In the genomic region with DNA sequence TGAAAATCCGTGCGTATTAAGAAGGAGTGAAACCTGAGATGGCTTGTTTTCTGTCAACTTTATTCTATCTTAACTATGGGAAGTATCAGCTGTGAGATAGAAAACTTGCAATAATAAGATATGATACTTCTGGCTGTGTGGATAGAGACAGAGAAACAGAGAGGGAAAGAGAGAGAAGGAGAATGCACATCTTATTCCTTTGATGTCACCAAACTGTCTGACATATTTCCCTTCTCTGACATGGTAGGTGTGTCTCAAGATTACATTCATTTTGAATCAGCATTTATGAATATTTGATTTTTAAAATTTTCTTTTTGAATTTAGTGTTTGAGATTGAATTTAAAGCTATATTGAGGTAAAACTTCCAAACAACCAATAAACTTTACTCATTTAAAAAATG, we compare ENCODE assay signal across 21 cellular contexts.
A peak's percentile ranks its signal among the peaks of the same experiment; 100 is the strongest.
DNase-seq lines count a peak whose midpoint lies in the region; ATAC-seq, FAIRE-seq and TF ChIP-seq lines count a peak whose summit lies in the region.
"Had no signal": no experiment of that assay in that cellular context is flagged by ENCODE, and none has a peak within 500 bp of the region (broad histone marks: within the 10 kb centered on the region; RNA-seq: fewer than 3 reads in every experiment).

No MANE protein-coding gene starts in this region.

- no peak for TF ChIP-seq POLR2A in IMR-90 (IDR thresholded peaks at IDR 0.05; ENCODE audit: low read depth, low read length)

- DNase-seq in CD8-positive, alpha-beta T cell = no peak
- DNase-seq in IMR-90 = no peak
- no peak for DNase-seq in osteoblast (ENCODE audit: insufficient read length, low spot score, missing footprints)
- DNase-seq in frontal cortex (ENCODE audit: low spot score in 2 of 2) = no peak
- no peak for DNase-seq in hypothalamus (lab: John Stamatoyannopoulos, UW)
- no peak for DNase-seq in OCI-M1 (lab: John Stamatoyannopoulos, UW)
- DNase-seq in GM13976 (ENCODE audit: low spot score) = no peak
- DNase-seq: amygdala, dorsolateral prefrontal cortex, gastrocnemius medialis, HFFc6, mesenchymal stem cell, naive B cell, NCI-H524, posterior cingulate gyrus, sigmoid colon had no signal

- H3K4me2 ChIP-seq in IMR-90 (ENCODE audit: low read depth, low read length) = peak overlapping the region; percentile 6; the same call in 1 of the 2 replicates
- no peak overlapping the region for H3K4me2 ChIP-seq in osteoblast (ENCODE audit: insufficient read depth, low read length)

- no peak overlapping the region for H3K56ac ChIP-seq in IMR-90 (ENCODE audit: extremely low read depth, insufficient read depth, low read length)

- H3K36me3 ChIP-seq in CD8-positive, alpha-beta T cell (ENCODE audit: insufficient read depth, low read length) = no peaks in the 10 kb centered on the region
- H3K36me3 ChIP-seq in IMR-90 (ENCODE audit: control insufficient read depth, insufficient read depth, low read length) (no peaks in the 10 kb centered on the region), osteoblast (ENCODE audit: insufficient read depth, low read length) (no peaks in the 10 kb centered on the region)
- H3K36me3 ChIP-seq: gastrocnemius medialis, sigmoid colon had no signal

- peak overlapping the region; percentile 24 for H3K18ac ChIP-seq in IMR-90 (ENCODE audit: low read depth, low read length)

- no peaks in the 10 kb centered on the region for H3K9me3 ChIP-seq in CD8-positive, alpha-beta T cell (ENCODE audit: low read length)
- H3K9me3 ChIP-seq in IMR-90 (ENCODE audit: control insufficient read depth, insufficient read depth, low read length) = no peaks in the 10 kb centered on the region
- no peaks in the 10 kb centered on the region for H3K9me3 ChIP-seq in osteoblast (ENCODE audit: low read depth, low read length)
- H3K9me3 ChIP-seq: gastrocnemius medialis, sigmoid colon had no signal

- H4K8ac ChIP-seq in IMR-90 (ENCODE audit: low read depth in 2 of 2, low read length in 2 of 2) = no peak overlapping the region

- H3K4me1 Mint-ChIP-seq in CD8-positive, alpha-beta T cell (ENCODE audit: low read depth) = peaks cover 54% of the 10 kb centered on the region
- peaks cover 62% of the 10 kb centered on the region for H3K4me1 Mint-ChIP-seq in dendritic cell treated with granulocyte-macrophage colony-stimulating factor and Interleukin-4, amounts not matched to agents 40 ng/mL and 50 ng/mL, for 4 days (ENCODE audit: low read depth)

- no peak overlapping the region for H3K4ac ChIP-seq in IMR-90 (ENCODE audit: low read depth, low read length)

- no peak overlapping the region for H2BK15ac ChIP-seq in IMR-90 (ENCODE audit: low read depth, low read length)

- dilution Hi-C loops in IMR-90 (cut with HindIII; ENCODE audit: low sequenced_read_pairs, unreplicated experiment) = no loop called here

- no peak overlapping the region for H3K4me3 ChIP-seq in CD8-positive, alpha-beta T cell (ENCODE audit: low read depth, low read length)
- no peak overlapping the region for H3K4me3 ChIP-seq in IMR-90 (ENCODE audit: insufficient read depth, low read depth, low read length)
- H3K4me3 ChIP-seq in osteoblast (ENCODE audit: insufficient read depth, low read length) = no peak overlapping the region
- H3K4me3 ChIP-seq: dorsolateral prefrontal cortex, gastrocnemius medialis, sigmoid colon, SK-N-MC had no signal

- no peak overlapping the region; the same call in 1 of the 2 replicates for H4K5ac ChIP-seq in IMR-90 (ENCODE audit: low read depth, low read length)

- peaks cover 44% of the 10 kb centered on the region for H3K4me1 ChIP-seq in CD8-positive, alpha-beta T cell (ENCODE audit: insufficient read depth, low read length)
- H3K4me1 ChIP-seq in IMR-90 (ENCODE audit: control insufficient read depth, insufficient read depth, low read length) (peaks cover 9% of the 10 kb centered on the region), osteoblast (ENCODE audit: insufficient read depth, low read length) (peaks cover 18% of the 10 kb centered on the region)
- H3K4me1 ChIP-seq: sigmoid colon had no signal

- no peak overlapping the region for H2BK20ac ChIP-seq in IMR-90 (ENCODE audit: low read depth, low read length)

- no peak overlapping the region for H3K27ac ChIP-seq in CD8-positive, alpha-beta T cell (ENCODE audit: low read depth, low read length)
- peak overlapping the region; percentile 2; the same call in 1 of the 2 replicates for H3K27ac ChIP-seq in IMR-90 (ENCODE audit: insufficient read depth, low read length)
- H3K27ac ChIP-seq in osteoblast (ENCODE audit: low read depth, low read length) = no peak overlapping the region
- H3K27ac ChIP-seq: dorsolateral prefrontal cortex, gastrocnemius medialis, sigmoid colon, SK-N-MC had no signal

- no peak for TF ChIP-seq RAD21 in IMR-90 (IDR thresholded peaks at IDR 0.05; ENCODE audit: low read length)

- H2BK5ac ChIP-seq in IMR-90 (ENCODE audit: low read depth, low read length, poor library complexity, severe bottlenecking) = no peak overlapping the region

- no peak for TF ChIP-seq CTCF in CD8-positive, alpha-beta T cell (IDR thresholded peaks at IDR 0.05)
- TF ChIP-seq CTCF in IMR-90 (conservative IDR thresholded peaks at IDR 0.05; ENCODE audit: low read depth, low read length) = no peak
- no peak for TF ChIP-seq CTCF in osteoblast (IDR thresholded peaks at IDR 0.05; ENCODE audit: extremely low read depth, low read depth, low read length)
- TF ChIP-seq CTCF in GM13976 (IDR thresholded peaks at IDR 0.05; ENCODE audit: borderline replicate concordance, control extremely low read depth, extremely low read depth, insufficient read depth, missing control alignments) = no peak

- CTCF ChIA-PET in CD8-positive, alpha-beta T cell (lab: Charles Lee) = interaction anchor here (1.0 to 4.1 kb wide), 4 partner anchors 19 to 187 kb away, joined by 3 to 17 read pairs (median 5); no protein-coding TSS in a partner anchor
- CTCF ChIA-PET in IMR-90 (lab: Yijun Ruan, JAX) = no interaction called here

- intact Hi-C loops in CD8-positive, alpha-beta T cell (cut with DNase I, micrococcal nuclease) = loop anchor here in 1 of 2 experiments (5.0 kb wide), 1 partner anchor 35 kb away; no protein-coding TSS in a partner anchor
- intact Hi-C loops in IMR-90 (cut with micrococcal nuclease) = no loop called here
- intact Hi-C loops in dendritic cell treated with granulocyte-macrophage colony-stimulating factor and Interleukin-4, amounts not matched to agents 40 ng/mL and 50 ng/mL, for 4 days (cut with micrococcal nuclease) = loop anchor here (10.0 kb wide), 1 partner anchor 53 kb away; no protein-coding TSS in a partner anchor

- H3K9me3 Mint-ChIP-seq in CD8-positive, alpha-beta T cell = peaks cover 27% of the 10 kb centered on the region
- H3K9me3 Mint-ChIP-seq in dendritic cell treated with granulocyte-macrophage colony-stimulating factor and Interleukin-4, amounts not matched to agents 40 ng/mL and 50 ng/mL, for 4 days = no peaks in the 10 kb centered on the region
- H3K9me3 Mint-ChIP-seq: HFFc6 had no signal

- H3K79me1 ChIP-seq in IMR-90 (ENCODE audit: low read depth in 1 of 2, low read length in 2 of 2) = no peaks in the 10 kb centered on the region

- no peak overlapping the region for H2AFZ ChIP-seq in IMR-90 (replicated peaks; ENCODE audit: low read length, poor library complexity)
- H2AFZ ChIP-seq in osteoblast (ENCODE audit: low read length) = peak overlapping the region; percentile 8

- no peak overlapping the region for H4K91ac ChIP-seq in IMR-90 (ENCODE audit: insufficient read depth, low read depth, low read length)

- no peak overlapping the region for H3K23ac ChIP-seq in IMR-90 (ENCODE audit: low read depth, low read length)

- no peak overlapping the region for H2AK5ac ChIP-seq in IMR-90 (ENCODE audit: low read depth, low read length)

- no TSS peak for BruUV-seq in IMR-90 (replicated peaks; lab: Mats Ljungman, UMichigan)

- POLR2A ChIA-PET in CD8-positive, alpha-beta T cell (lab: Charles Lee) = interaction anchor here (0.8 to 3.6 kb wide), 3 partner anchors 13 to 54 kb away, joined by 3 to 24 read pairs (median 5); no protein-coding TSS in a partner anchor
- POLR2A ChIA-PET in IMR-90 (lab: Charles Lee; ENCODE audit: unreplicated experiment) = no interaction called here

- no CpG with 5 or more reads among the region's 2 CpGs for WGBS in IMR-90 (ENCODE audit: extremely low coverage in 2 of 2, insufficient read length in 1 of 2), 2 experiments

- ATAC-seq in CD8-positive, alpha-beta T cell = peak; percentile 13
- ATAC-seq in IMR-90 (ENCODE audit: low read depth) = no peak
- ATAC-seq: HepG2, WTC11 had no signal

- peaks cover 4% of the 10 kb centered on the region; the same call in 1 of the 2 replicates for H3K9me1 ChIP-seq in IMR-90 (ENCODE audit: insufficient read depth, low read length)

- H3K79me2 ChIP-seq in osteoblast (ENCODE audit: insufficient read depth, low read length) = no peaks in the 10 kb centered on the region

- H3K27ac Mint-ChIP-seq in CD8-positive, alpha-beta T cell = peak overlapping the region; percentile 99
- peak overlapping the region; percentile 84 for H3K27ac Mint-ChIP-seq in dendritic cell treated with granulocyte-macrophage colony-stimulating factor and Interleukin-4, amounts not matched to agents 40 ng/mL and 50 ng/mL, for 4 days
- H3K27ac Mint-ChIP-seq: HFFc6, naive B cell, WTC11 had no signal

- H3K9ac ChIP-seq in IMR-90 (ENCODE audit: low read depth, low read length) = no peak overlapping the region

- no peak overlapping the region for H2BK120ac ChIP-seq in IMR-90 (ENCODE audit: low read depth, low read length)

- in situ Hi-C loops in IMR-90 (cut with MboI; ENCODE audit: low sequenced_read_pairs) = no loop called here
- in situ Hi-C loops in GM13976 (cut with MboI; ENCODE audit: low sequenced_read_pairs, unreplicated experiment) = no loop called here

- H2AK9ac ChIP-seq in IMR-90 (replicated peaks; ENCODE audit: low read depth, low read length, poor library complexity) = no peak overlapping the region

- H4K20me1 ChIP-seq in IMR-90 (ENCODE audit: insufficient read depth, low read length) = no peaks in the 10 kb centered on the region
- H4K20me1 ChIP-seq in osteoblast (ENCODE audit: insufficient read depth, low read length) = no peaks in the 10 kb centered on the region

- H3K27me3 ChIP-seq in CD8-positive, alpha-beta T cell (ENCODE audit: insufficient read depth, low read length) = no peaks in the 10 kb centered on the region
- H3K27me3 ChIP-seq in IMR-90 (ENCODE audit: control insufficient read depth, insufficient read depth, low read length) = no peaks in the 10 kb centered on the region
- H3K27me3 ChIP-seq in osteoblast (ENCODE audit: insufficient read depth, low read length) = no peaks in the 10 kb centered on the region
- H3K27me3 ChIP-seq: gastrocnemius medialis, sigmoid colon had no signal

- FAIRE-seq in frontal cortex (lab: Jason Lieb, UNC) = no peak
- FAIRE-seq: D721Med, HepG2 had no signal

- H3K36me3 Mint-ChIP-seq in CD8-positive, alpha-beta T cell = peaks cover 73% of the 10 kb centered on the region
- no peaks in the 10 kb centered on the region for H3K36me3 Mint-ChIP-seq in dendritic cell treated with granulocyte-macrophage colony-stimulating factor and Interleukin-4, amounts not matched to agents 40 ng/mL and 50 ng/mL, for 4 days (ENCODE audit: low read depth)

- H3K27me3 Mint-ChIP-seq in CD8-positive, alpha-beta T cell (ENCODE audit: low read depth) = no peaks in the 10 kb centered on the region
- no peaks in the 10 kb centered on the region for H3K27me3 Mint-ChIP-seq in dendritic cell treated with granulocyte-macrophage colony-stimulating factor and Interleukin-4, amounts not matched to agents 40 ng/mL and 50 ng/mL, for 4 days

- peak overlapping the region; percentile 90 for H3K4me3 Mint-ChIP-seq in CD8-positive, alpha-beta T cell
- no peak overlapping the region for H3K4me3 Mint-ChIP-seq in dendritic cell treated with granulocyte-macrophage colony-stimulating factor and Interleukin-4, amounts not matched to agents 40 ng/mL and 50 ng/mL, for 4 days
- H3K4me3 Mint-ChIP-seq: HFFc6, naive B cell, WTC11 had no signal

- H3K14ac ChIP-seq in IMR-90 (replicated peaks; ENCODE audit: low read depth, low read length) = peak overlapping the region; percentile 42; the same call in 1 of the 2 replicates
